ENCODE assay signal across 19 cellular contexts in genomic region chr19:31177230-31177629, GRCh38.
DNase-seq lines count a peak whose midpoint lies in the region; ATAC-seq, FAIRE-seq and TF ChIP-seq lines count a peak whose summit lies in the region.
"Had no signal": no experiment of that assay in that cellular context is flagged by ENCODE, and none has a peak within 500 bp of the region (broad histone marks: within the 10 kb centered on the region; RNA-seq: fewer than 3 reads in every experiment).

No MANE protein-coding gene starts in this region.

- H4K91ac ChIP-seq in IMR-90 (ENCODE audit: insufficient read depth, low read depth, low read length), result no peak overlapping the region

- no TSS peak for BruUV-seq in IMR-90 (replicated peaks; lab: Mats Ljungman, UMichigan)

- H3K4me3 Mint-ChIP-seq in nephron, result no peak overlapping the region
- H3K4me3 Mint-ChIP-seq: CD14-positive monocyte; CD4-positive, alpha-beta memory T cell had no signal

- H3K4me1 Mint-ChIP-seq in nephron, result peaks cover 6% of the 10 kb centered on the region
- H3K4me1 Mint-ChIP-seq: CD4-positive, alpha-beta memory T cell had no signal

- H3K36me3 ChIP-seq in IMR-90 (ENCODE audit: control insufficient read depth, insufficient read depth, low read length), result no peaks in the 10 kb centered on the region
- H3K36me3 ChIP-seq: BLaER1 had no signal

- H2BK20ac ChIP-seq in IMR-90 (ENCODE audit: low read depth, low read length), result no peak overlapping the region

- no peak overlapping the region for H3K23ac ChIP-seq in IMR-90 (ENCODE audit: low read depth, low read length)

- peak; percentile 7 for DNase-seq in EH (ENCODE audit: low read depth)
- no peak for DNase-seq in IMR-90
- DNase-seq in choroid plexus epithelial cell (ENCODE audit: low read depth), result peak; percentile 10
- no peak for DNase-seq in frontal cortex (ENCODE audit: low spot score in 2 of 2)
- no peak for DNase-seq in H54 (ENCODE audit: insufficient read length, low spot score)
- DNase-seq in left colon, result no peak
- no peak for DNase-seq in GM13977 (ENCODE audit: low spot score)
- DNase-seq: 8988T; CD4-positive, alpha-beta memory T cell; DMS153; DMS79; GF-D8; GM23248; H7 had no signal

- H2BK120ac ChIP-seq in IMR-90 (ENCODE audit: low read depth, low read length), result no peak overlapping the region

- TF ChIP-seq POLR2A in IMR-90 (IDR thresholded peaks at IDR 0.05; ENCODE audit: low read depth, low read length) (no peak), H54 (IDR thresholded peaks at IDR 0.05; ENCODE audit: low read depth, low read length) (no peak)

- H3K4me1 ChIP-seq in IMR-90 (ENCODE audit: control insufficient read depth, insufficient read depth, low read length), result no peaks in the 10 kb centered on the region
- H3K4me1 ChIP-seq: BLaER1 had no signal

- no peak overlapping the region for H2BK15ac ChIP-seq in IMR-90 (ENCODE audit: low read depth, low read length)

- no peak overlapping the region for H3K4ac ChIP-seq in IMR-90 (ENCODE audit: low read depth, low read length)

- H3K36me3 Mint-ChIP-seq in nephron (ENCODE audit: low read depth), result no peaks in the 10 kb centered on the region
- H3K36me3 Mint-ChIP-seq: CD14-positive monocyte; CD4-positive, alpha-beta memory T cell had no signal

- peaks cover 3% of the 10 kb centered on the region for H3K27me3 Mint-ChIP-seq in nephron (ENCODE audit: low read depth)

- FAIRE-seq in frontal cortex (lab: Jason Lieb, UNC), result no peak
- FAIRE-seq in H54 (lab: Jason Lieb, UNC), result no peak
- FAIRE-seq: K562 had no signal

- POLR2A ChIA-PET in IMR-90 (lab: Charles Lee; ENCODE audit: unreplicated experiment), result no interaction called here

- H3K56ac ChIP-seq in IMR-90 (ENCODE audit: extremely low read depth, insufficient read depth, low read length), result no peak overlapping the region

- no peak overlapping the region for H3K18ac ChIP-seq in IMR-90 (ENCODE audit: low read depth, low read length)

- ATAC-seq in IMR-90 (ENCODE audit: low read depth) (no peak), left colon (no peak)
- ATAC-seq: K562 had no signal

- CTCF ChIA-PET in IMR-90 (lab: Yijun Ruan, JAX), result interaction anchor here (0.6 kb wide), 1 partner anchor 186 kb away, joined by 3 read pairs; no protein-coding TSS in a partner anchor

- in situ Hi-C loops in IMR-90 (cut with MboI; ENCODE audit: low sequenced_read_pairs), result no loop called here
- in situ Hi-C loops in GM13977 (cut with MboI; ENCODE audit: low pct_unique_long_range_greater_than_20kb, low sequenced_read_pairs, unreplicated experiment), result no loop called here

- TF ChIP-seq RAD21 in IMR-90 (IDR thresholded peaks at IDR 0.05; ENCODE audit: low read length), result no peak

- no peak overlapping the region for H2AK9ac ChIP-seq in IMR-90 (replicated peaks; ENCODE audit: low read depth, low read length, poor library complexity)

- no peak overlapping the region for H3K4me2 ChIP-seq in IMR-90 (ENCODE audit: low read depth, low read length)
- H3K4me2 ChIP-seq: BLaER1 had no signal

- H3K79me1 ChIP-seq in IMR-90 (ENCODE audit: low read depth in 1 of 2, low read length in 2 of 2), result no peaks in the 10 kb centered on the region

- no peaks in the 10 kb centered on the region for H3K27me3 ChIP-seq in IMR-90 (ENCODE audit: control insufficient read depth, insufficient read depth, low read length)
- H3K27me3 ChIP-seq: BLaER1 had no signal

- H3K14ac ChIP-seq in IMR-90 (replicated peaks; ENCODE audit: low read depth, low read length), result no peak overlapping the region

- no peak overlapping the region for H2AK5ac ChIP-seq in IMR-90 (ENCODE audit: low read depth, low read length)

- intact Hi-C loops in IMR-90 (cut with micrococcal nuclease), result no loop called here
- intact Hi-C loops in left colon (cut with DNase I, micrococcal nuclease), result no loop called here

- peak overlapping the region; percentile 53 for H2AFZ ChIP-seq in IMR-90 (replicated peaks; ENCODE audit: low read length, poor library complexity)
- H2AFZ ChIP-seq: GM23248 had no signal

- no peaks in the 10 kb centered on the region for H4K20me1 ChIP-seq in IMR-90 (ENCODE audit: insufficient read depth, low read length)
- H4K20me1 ChIP-seq: BLaER1 had no signal

- H4K5ac ChIP-seq in IMR-90 (ENCODE audit: low read depth, low read length), result no peak overlapping the region

- no peaks in the 10 kb centered on the region for H3K9me3 ChIP-seq in IMR-90 (ENCODE audit: control insufficient read depth, insufficient read depth, low read length)
- H3K9me3 ChIP-seq: BLaER1 had no signal

- H3K4me3 ChIP-seq in IMR-90 (ENCODE audit: insufficient read depth, low read depth, low read length), result no peak overlapping the region
- H3K4me3 ChIP-seq in choroid plexus epithelial cell (ENCODE audit: low read depth, low read length), result no peak overlapping the region
- H3K4me3 ChIP-seq: BLaER1, GM23248, K562 had no signal

- H2BK5ac ChIP-seq in IMR-90 (ENCODE audit: low read depth, low read length, poor library complexity, severe bottlenecking), result no peak overlapping the region

- dilution Hi-C loops in IMR-90 (cut with HindIII; ENCODE audit: low sequenced_read_pairs, unreplicated experiment), result no loop called here

- WGBS in IMR-90 (ENCODE audit: extremely low coverage in 2 of 2, insufficient read length in 1 of 2), 2 experiments, result no CpG with 5 or more reads among the region's 5 CpGs

- TF ChIP-seq CTCF in IMR-90 (conservative IDR thresholded peaks at IDR 0.05; ENCODE audit: low read depth, low read length) (no peak), choroid plexus epithelial cell (conservative IDR thresholded peaks at IDR 0.05; ENCODE audit: low read depth, low read length) (no peak), nephron (IDR thresholded peaks at IDR 0.05; ENCODE audit: unreplicated experiment in 3 of 3) (no peak), GM13977 (IDR thresholded peaks at IDR 0.05; ENCODE audit: extremely low read depth, insufficient read depth, missing control alignments) (no peak)

- no peaks in the 10 kb centered on the region for H3K9me1 ChIP-seq in IMR-90 (ENCODE audit: insufficient read depth, low read length)

- peak overlapping the region in 2 of 3 experiments; percentile 9 to 21 for H3K27ac Mint-ChIP-seq in nephron
- H3K27ac Mint-ChIP-seq: CD4-positive, alpha-beta memory T cell had no signal

- no peak overlapping the region for H3K9ac ChIP-seq in IMR-90 (ENCODE audit: low read depth, low read length)
- H3K9ac ChIP-seq: BLaER1, GM23248 had no signal

- H4K8ac ChIP-seq in IMR-90 (ENCODE audit: low read depth in 2 of 2, low read length in 2 of 2), result no peak overlapping the region

- H3K27ac ChIP-seq in IMR-90 (ENCODE audit: insufficient read depth, low read length), result no peak overlapping the region
- H3K27ac ChIP-seq: BLaER1, GM23248, HL-60 had no signal

- H3K9me3 Mint-ChIP-seq in nephron, result peaks cover 2% of the 10 kb centered on the region

TF ChIP-seq in IMR-90, 13 proteins besides CTCF, POLR2A, EP300 and RAD21:
- no peak for TF ChIP-seq NFE2L2 (IDR thresholded peaks at IDR 0.05; ENCODE audit: low read depth, low read length)
- no peak for TF ChIP-seq RCOR1 (IDR thresholded peaks at IDR 0.05; ENCODE audit: insufficient replicate concordance, low read length)
- no peak for TF ChIP-seq CEBPB (IDR thresholded peaks at IDR 0.05; ENCODE audit: low read depth, low read length)
- no peak for TF ChIP-seq SMC3 (IDR thresholded peaks at IDR 0.05; ENCODE audit: low read depth, low read length)
- no peak for TF ChIP-seq RFX5 (IDR thresholded peaks at IDR 0.05; ENCODE audit: low read depth, low read length)
- no peak for TF ChIP-seq MAZ (IDR thresholded peaks at IDR 0.05; ENCODE audit: borderline replicate concordance, low read depth, low read length)
- no peak for TF ChIP-seq ELK1 (IDR thresholded peaks at IDR 0.05; ENCODE audit: borderline replicate concordance, low read depth, low read length)
- no peak for TF ChIP-seq USF2 (IDR thresholded peaks at IDR 0.05; ENCODE audit: low read depth, low read length)
- TF ChIP-seq BHLHE40 (IDR thresholded peaks at IDR 0.05; ENCODE audit: low read depth, low read length), result no peak
- no peak for TF ChIP-seq CHD1 (IDR thresholded peaks at IDR 0.05; ENCODE audit: low read depth, low read length)
- TF ChIP-seq FOS (IDR thresholded peaks at IDR 0.05; ENCODE audit: low read depth, low read length), result no peak
- TF ChIP-seq MXI1 (IDR thresholded peaks at IDR 0.05; ENCODE audit: borderline replicate concordance, low read depth, low read length), result no peak
- TF ChIP-seq MAFK (IDR thresholded peaks at IDR 0.05; ENCODE audit: low read depth, low read length), result no peak

Comparison
In these comparisons a context has a peak if more than half of its experiments do, and no peak if none do; other contexts are left out.
1. DNase-seq: peak in EH (single experiment) and choroid plexus epithelial cell (single experiment); none in IMR-90 (single experiment), frontal cortex (0 of 2), H54 (single experiment), left colon (0 of 2) and GM13977 (single experiment).